In genomic region chr7:95549818-95550529, GRCh38 we compare ENCODE assay signal across 8 cellular contexts. TPM values are rescaled to one million over a fixed set of nuclear protein-coding genes. Genes with fewer than 3 reads are reported as not detected.
DNase-seq lines count a peak whose midpoint lies in the region; ATAC-seq, FAIRE-seq and TF ChIP-seq lines count a peak whose summit lies in the region.

No MANE protein-coding gene starts in this region.

- H4K20me1 ChIP-seq in neural progenitor cell (ENCODE audit: low read depth) = no peaks in the 10 kb centered on the region

- no peaks in the 10 kb centered on the region for H3K9me3 ChIP-seq in neural progenitor cell (ENCODE audit: low read depth)

- H3K27me3 Mint-ChIP-seq in neural progenitor cell (ENCODE audit: insufficient read depth, low read depth) = no peaks in the 10 kb centered on the region
- no peaks in the 10 kb centered on the region for H3K27me3 Mint-ChIP-seq in endothelial cell (ENCODE audit: unreplicated experiment)
- H3K27me3 Mint-ChIP-seq in activated CD4-positive, alpha-beta T cell treated with anti-CD3 and anti-CD28 coated beads, Interleukin-2, amount 10 ng/mL, durations not matched to agents 24 days and 14 days = no peaks in the 10 kb centered on the region

- no peak for ATAC-seq in HG02610 (IDR thresholded peaks at IDR 0.05; ENCODE audit: unreplicated experiment)

- no peak overlapping the region for H3K27ac ChIP-seq in neural progenitor cell

- intact Hi-C loops in activated CD4-positive, alpha-beta T cell treated with anti-CD3 and anti-CD28 coated beads, Interleukin-2, amount 10 ng/mL, durations not matched to agents 24 days and 14 days (cut with micrococcal nuclease) = no loop called here

- DNase-seq in H54 (ENCODE audit: insufficient read length, low spot score) (peak; percentile 81), RKO (ENCODE audit: low spot score) (peak; percentile 76), fibroblast of pulmonary artery (ENCODE audit: low read depth) (peak; percentile 97), neural progenitor cell (ENCODE audit: low spot score) (no peak), endothelial cell (ENCODE audit: low spot score) (no peak)
- no peak for DNase-seq in stimulated activated CD4-positive, alpha-beta T cell treated with anti-CD3 and anti-CD28 coated beads, Interleukin-12 subunit alpha, Interleukin-12 subunit beta, amount 100 ng/mL, for 4 hours
- DNase-seq in activated CD4-positive, alpha-beta T cell treated with anti-CD3 and anti-CD28 coated beads, Interleukin-2, amount 10 ng/mL, durations not matched to agents 24 days and 14 days = no peak

- no peak for TF ChIP-seq POLR2A in H54 (IDR thresholded peaks at IDR 0.05; ENCODE audit: low read depth, low read length)

- H3K4me1 Mint-ChIP-seq in neural progenitor cell (peaks cover 17% of the 10 kb centered on the region), endothelial cell (ENCODE audit: unreplicated experiment) (no peaks in the 10 kb centered on the region)
- H3K4me1 Mint-ChIP-seq in activated CD4-positive, alpha-beta T cell treated with anti-CD3 and anti-CD28 coated beads, Interleukin-2, amount 10 ng/mL, durations not matched to agents 24 days and 14 days = no peaks in the 10 kb centered on the region

- H3K9me3 Mint-ChIP-seq in neural progenitor cell (no peaks in the 10 kb centered on the region), endothelial cell (ENCODE audit: unreplicated experiment) (no peaks in the 10 kb centered on the region)
- H3K9me3 Mint-ChIP-seq in activated CD4-positive, alpha-beta T cell treated with anti-CD3 and anti-CD28 coated beads, Interleukin-2, amount 10 ng/mL, durations not matched to agents 24 days and 14 days = no peaks in the 10 kb centered on the region

- no peaks in the 10 kb centered on the region for H3F3A ChIP-seq in neural progenitor cell (ENCODE audit: low read depth)

- peak overlapping the region; percentile 4 for H3K4me3 ChIP-seq in fibroblast of pulmonary artery (replicated peaks; ENCODE audit: low read depth, low read length)
- no peak overlapping the region for H3K4me3 ChIP-seq in neural progenitor cell

- H3K36me3 ChIP-seq in neural progenitor cell = no peaks in the 10 kb centered on the region

- H2AFZ ChIP-seq in neural progenitor cell (replicated peaks) = peak overlapping the region; percentile 41

- H3K4me3 Mint-ChIP-seq in neural progenitor cell (no peak overlapping the region), endothelial cell (ENCODE audit: unreplicated experiment) (no peak overlapping the region)
- no peak overlapping the region for H3K4me3 Mint-ChIP-seq in activated CD4-positive, alpha-beta T cell treated with anti-CD3 and anti-CD28 coated beads, Interleukin-2, amount 10 ng/mL, durations not matched to agents 24 days and 14 days

- FAIRE-seq in H54 (lab: Jason Lieb, UNC) = peak; percentile 99

- peak overlapping the region; percentile 36 for H3K27ac Mint-ChIP-seq in neural progenitor cell
- no peak overlapping the region for H3K27ac Mint-ChIP-seq in endothelial cell (ENCODE audit: unreplicated experiment)
- no peak overlapping the region for H3K27ac Mint-ChIP-seq in activated CD4-positive, alpha-beta T cell treated with anti-CD3 and anti-CD28 coated beads, Interleukin-2, amount 10 ng/mL, durations not matched to agents 24 days and 14 days

- peaks cover 3% of the 10 kb centered on the region for H3K4me1 ChIP-seq in neural progenitor cell

- TF ChIP-seq CTCF in fibroblast of pulmonary artery (IDR thresholded peaks at IDR 0.05; ENCODE audit: low read length, missing control alignments) (no peak), neural progenitor cell (IDR thresholded peaks at IDR 0.05) (no peak), endothelial cell (IDR thresholded peaks at IDR 0.05; ENCODE audit: unreplicated experiment) (no peak)

- no peaks in the 10 kb centered on the region for H3K36me3 Mint-ChIP-seq in neural progenitor cell
- no peaks in the 10 kb centered on the region for H3K36me3 Mint-ChIP-seq in endothelial cell (ENCODE audit: low read depth, unreplicated experiment)
- no peaks in the 10 kb centered on the region for H3K36me3 Mint-ChIP-seq in activated CD4-positive, alpha-beta T cell treated with anti-CD3 and anti-CD28 coated beads, Interleukin-2, amount 10 ng/mL, durations not matched to agents 24 days and 14 days (ENCODE audit: low read depth)

- H3K9ac ChIP-seq in neural progenitor cell = no peak overlapping the region

- H3K27me3 ChIP-seq in neural progenitor cell = no peaks in the 10 kb centered on the region

- no peaks in the 10 kb centered on the region for H3K79me2 ChIP-seq in neural progenitor cell (ENCODE audit: low read depth)

- H3K4me2 ChIP-seq in neural progenitor cell = no peak overlapping the region

RNA-seq across cellular contexts. Expression of gene PDK4, which starts 46.3 kb away (rescaled TPM):
- not detected in 2 replicates for total RNA-seq in neural progenitor cell (ENCODE audit: low replicate concordance)
- 0.23 TPM for total RNA-seq in endothelial cell (ENCODE audit: unreplicated experiment)
- total RNA-seq in activated CD4-positive, alpha-beta T cell treated with anti-CD3 and anti-CD28 coated beads, Interleukin-2, amount 10 ng/mL, durations not matched to agents 24 days and 14 days = not detected in 2 replicates

Comparison
In these comparisons a context has a peak if more than half of its experiments do, and no peak if none do; other contexts are left out.
1. DNase-seq: peak in H54 (single experiment), RKO (single experiment) and fibroblast of pulmonary artery (single experiment); none in neural progenitor cell (single experiment), stimulated activated CD4-positive, alpha-beta T cell treated with anti-CD3 and anti-CD28 coated beads, Interleukin-12 subunit alpha, Interleukin-12 subunit beta, amount 100 ng/mL, for 4 hours (single experiment), endothelial cell (single experiment) and activated CD4-positive, alpha-beta T cell treated with anti-CD3 and anti-CD28 coated beads, Interleukin-2, amount 10 ng/mL, durations not matched to agents 24 days and 14 days (single experiment).